ENCODE assay signal across 21 cellular contexts in genomic region chr6:166691741-166692140, GRCh38.
A peak's percentile ranks its signal among the peaks of the same experiment; 100 is the strongest.
DNase-seq lines count a peak whose midpoint lies in the region; ATAC-seq and TF ChIP-seq lines count a peak whose summit lies in the region.
"Had no signal": no experiment of that assay in that cellular context is flagged by ENCODE, and none has a peak within 500 bp of the region (broad histone marks: within the 10 kb centered on the region; RNA-seq: fewer than 3 reads in every experiment).

No MANE protein-coding gene starts in this region.

- no peaks in the 10 kb centered on the region for H3K9me3 Mint-ChIP-seq in chondrocyte (ENCODE audit: low read depth)
- H3K9me3 Mint-ChIP-seq: activated CD4-positive, alpha-beta T cell treated with anti-CD3 and anti-CD28 coated beads, Interleukin-2, amount 10 ng/mL, durations not matched to agents 7 days and 5 days; activated naive CD4-positive, alpha-beta T cell treated with anti-CD3 and anti-CD28 coated beads, Interleukin-2, amount 50 U/mL, for 24 hours; natural killer cell had no signal

- no peaks in the 10 kb centered on the region for H3K36me3 ChIP-seq in right atrium auricular region
- no peaks in the 10 kb centered on the region for H3K36me3 ChIP-seq in mucosa of descending colon (ENCODE audit: low read depth)
- H3K36me3 ChIP-seq: ovary, sigmoid colon had no signal

- ATAC-seq in mucosa of descending colon = no peak
- ATAC-seq: natural killer cell had no signal

- H3K4me3 Mint-ChIP-seq in chondrocyte (ENCODE audit: unreplicated experiment) = no peak overlapping the region
- H3K4me3 Mint-ChIP-seq: activated CD4-positive, alpha-beta T cell treated with anti-CD3 and anti-CD28 coated beads, Interleukin-2, amount 10 ng/mL, durations not matched to agents 7 days and 5 days; activated naive CD4-positive, alpha-beta T cell treated with anti-CD3 and anti-CD28 coated beads, Interleukin-2, amount 50 U/mL, for 24 hours; CD14-positive monocyte; natural killer cell had no signal

- in situ Hi-C loops in G401 (cut with HindIII; ENCODE audit: low sequenced_read_pairs) = no loop called here

- H3K36me3 Mint-ChIP-seq in chondrocyte (ENCODE audit: low read depth) = no peaks in the 10 kb centered on the region
- H3K36me3 Mint-ChIP-seq: activated naive CD4-positive, alpha-beta T cell treated with anti-CD3 and anti-CD28 coated beads, Interleukin-2, amount 50 U/mL, for 24 hours; CD14-positive monocyte; natural killer cell had no signal

- peak; percentile 8 for DNase-seq in G401 (ENCODE audit: low spot score)
- no peak for DNase-seq in chondrocyte (ENCODE audit: low spot score)
- no peak for DNase-seq in right atrium auricular region (ENCODE audit: low spot score)
- DNase-seq in retina = peak; percentile 23
- DNase-seq in NCI-H1105 (lab: John Stamatoyannopoulos, UW) = no peak
- DNase-seq in activated CD4-positive, CD25-positive, alpha-beta regulatory T cell treated with anti-CD3 and anti-CD28 coated beads, Interleukin-2, amount 50 U/mL, for 72 hours = no peak
- no peak for DNase-seq in mucosa of descending colon
- no peak for DNase-seq in activated CD4-positive, alpha-beta T cell treated with anti-CD3 and anti-CD28 coated beads, Interleukin-2, amount 50 U/mL, for 48 hours
- DNase-seq: activated CD4-positive, alpha-beta T cell treated with anti-CD3 and anti-CD28 coated beads, Interleukin-2, amount 10 ng/mL, durations not matched to agents 7 days and 5 days; anterior cingulate cortex; central memory CD4-positive, alpha-beta T cell; foreskin melanocyte; GDM1; natural killer cell; NCI-H1092 treated with DMSO at 0.1 percent for 48 hours; NCI-H510A; ovary; sigmoid colon had no signal

- peak overlapping the region; percentile 49 for H3K27ac Mint-ChIP-seq in chondrocyte (ENCODE audit: unreplicated experiment)
- H3K27ac Mint-ChIP-seq: activated CD4-positive, alpha-beta T cell treated with anti-CD3 and anti-CD28 coated beads, Interleukin-2, amount 10 ng/mL, durations not matched to agents 7 days and 5 days; natural killer cell had no signal

- H3K27me3 ChIP-seq in right atrium auricular region = no peaks in the 10 kb centered on the region
- H3K27me3 ChIP-seq: ovary, sigmoid colon had no signal

- no peak overlapping the region for H3K4me3 ChIP-seq in right atrium auricular region
- H3K4me3 ChIP-seq in mucosa of descending colon = no peak overlapping the region
- H3K4me3 ChIP-seq: ovary, sigmoid colon had no signal

- H3K27me3 Mint-ChIP-seq in chondrocyte (ENCODE audit: low read depth) = no peaks in the 10 kb centered on the region
- H3K27me3 Mint-ChIP-seq: activated CD4-positive, alpha-beta T cell treated with anti-CD3 and anti-CD28 coated beads, Interleukin-2, amount 10 ng/mL, durations not matched to agents 7 days and 5 days; activated naive CD4-positive, alpha-beta T cell treated with anti-CD3 and anti-CD28 coated beads, Interleukin-2, amount 50 U/mL, for 24 hours had no signal

- H3K27ac ChIP-seq in right atrium auricular region = peak overlapping the region; percentile 77 to 86
- H3K27ac ChIP-seq: HL-60, ovary had no signal

- peaks cover 0 to 28% of the 10 kb centered on the region in 2 donors for H3K4me1 ChIP-seq in right atrium auricular region
- H3K4me1 ChIP-seq in mucosa of descending colon (ENCODE audit: low read depth) = no peaks in the 10 kb centered on the region

- intact Hi-C loops in mucosa of descending colon (cut with DNase I, micrococcal nuclease) = no loop called here

- TF ChIP-seq CTCF in chondrocyte (IDR thresholded peaks at IDR 0.05) (no peak), right atrium auricular region (IDR thresholded peaks at IDR 0.05) (no peak), mucosa of descending colon (IDR thresholded peaks at IDR 0.05) (no peak)

- H3K9me3 ChIP-seq in right atrium auricular region = no peaks in the 10 kb centered on the region
- H3K9me3 ChIP-seq in mucosa of descending colon = no peaks in the 10 kb centered on the region
- H3K9me3 ChIP-seq: ovary, sigmoid colon had no signal

- H3K4me1 Mint-ChIP-seq in chondrocyte (ENCODE audit: low read depth) = peaks cover 16% of the 10 kb centered on the region
- H3K4me1 Mint-ChIP-seq: activated CD4-positive, alpha-beta T cell treated with anti-CD3 and anti-CD28 coated beads, Interleukin-2, amount 10 ng/mL, durations not matched to agents 7 days and 5 days; activated naive CD4-positive, alpha-beta T cell treated with anti-CD3 and anti-CD28 coated beads, Interleukin-2, amount 50 U/mL, for 24 hours; CD14-positive monocyte; natural killer cell had no signal

Comparison
In these comparisons a context has a peak if more than half of its experiments do, and no peak if none do; other contexts are left out.
1. DNase-seq: peak in G401 (single experiment) and retina (single experiment); none in chondrocyte (single experiment), right atrium auricular region (single experiment), NCI-H1105 (single experiment), activated CD4-positive, CD25-positive, alpha-beta regulatory T cell treated with anti-CD3 and anti-CD28 coated beads, Interleukin-2, amount 50 U/mL, for 72 hours (single experiment), mucosa of descending colon (0 of 3) and activated CD4-positive, alpha-beta T cell treated with anti-CD3 and anti-CD28 coated beads, Interleukin-2, amount 50 U/mL, for 48 hours (0 of 2).